In the genomic region with DNA sequence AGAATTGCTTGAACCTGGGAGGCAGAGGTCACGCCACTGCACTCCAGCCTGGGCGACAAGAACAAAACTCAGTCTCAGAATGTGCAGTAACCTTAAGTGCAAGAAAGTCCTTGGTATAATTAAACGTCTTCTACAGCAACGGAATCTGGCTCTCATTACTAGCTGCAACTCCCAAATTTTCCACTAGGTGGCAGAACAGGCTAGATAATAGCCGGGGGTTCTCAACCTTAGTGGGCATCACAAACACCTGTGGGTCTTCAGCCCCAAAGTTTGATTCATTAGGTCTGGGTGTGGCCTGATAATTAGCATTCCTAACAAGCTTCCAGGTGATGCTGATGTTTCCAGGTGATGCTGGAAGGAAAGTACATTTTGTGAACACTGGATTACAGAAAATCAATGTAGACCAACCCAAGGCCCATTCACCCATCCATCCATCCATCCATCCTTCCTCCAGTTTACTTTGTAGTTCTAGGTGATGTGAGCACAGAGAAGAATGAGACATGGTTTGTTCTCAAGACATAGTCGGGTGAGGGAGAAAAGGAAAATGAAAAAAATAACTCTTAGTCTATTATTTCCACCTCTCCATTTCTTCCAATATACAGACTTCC, we compare ENCODE assay signal across 8 cellular contexts. TPM values are rescaled to one million over a fixed set of nuclear protein-coding genes. Genes with fewer than 3 reads are reported as not detected.
DNase-seq lines count a peak whose midpoint lies in the region; ATAC-seq and TF ChIP-seq lines count a peak whose summit lies in the region.

No MANE protein-coding gene starts in this region.

- DNase-seq in NCI-H146 (lab: John Stamatoyannopoulos, UW) (peak; percentile 10), NCI-H146 treated with DMSO at 0.1 percent for 48 hours (lab: John Stamatoyannopoulos, UW; ENCODE audit: unreplicated experiment) (no peak), PC-9 (peak; percentile 48 to 61), fibroblast of pulmonary artery (ENCODE audit: low read depth) (peak; percentile 62), nucleus accumbens (lab: John Stamatoyannopoulos, UW) (peak in 42 of 56 donors; percentile 5 to 73 (median 26)), tibial nerve (ENCODE audit: low spot score in 2 of 2) (peak; percentile 44 to 95)
- peak; percentile 77 to 78 for DNase-seq in activated T-cell treated with anti-CD3 and anti-CD28 coated beads, Interleukin-2, amount 50 U/mL, for 48 hours

- H3K4me3 ChIP-seq in PC-9 (no peak overlapping the region), fibroblast of pulmonary artery (replicated peaks; ENCODE audit: low read depth, low read length) (no peak overlapping the region), tibial nerve (no peak overlapping the region)

- CTCF ChIA-PET in PC-9 (lab: Charles Lee), result interaction anchor here (0.6 to 1.4 kb wide), 7 partner anchors 11 to 416 kb away, joined by 3 to 12 read pairs (median 4); no protein-coding TSS in a partner anchor

- H3K27ac ChIP-seq in PC-9, result 0 out of 2 replicates have a peak overlapping the region, but pooled peaks have one; percentile 13
- peak overlapping the region in 1 of 4 donors; percentile 45 for H3K27ac ChIP-seq in tibial nerve

- TF ChIP-seq CTCF in PC-9 (conservative IDR thresholded peaks at IDR 0.05) (peak; percentile 96), fibroblast of pulmonary artery (IDR thresholded peaks at IDR 0.05; ENCODE audit: low read length, missing control alignments) (peak; percentile 87), tibial nerve (IDR thresholded peaks at IDR 0.05) (peak; percentile 84 to 90 (median 89))

- BruUV-seq in PC-9 (replicated peaks; lab: Mats Ljungman, UMichigan), result no TSS peak

- no peak for TF ChIP-seq POLR2A in tibial nerve (IDR thresholded peaks at IDR 0.05)

- H2AFZ ChIP-seq in PC-9, result no peak overlapping the region

- no peaks in the 10 kb centered on the region for H3K4me1 ChIP-seq in PC-9 (replicated peaks; ENCODE audit: insufficient read depth)
- H3K4me1 ChIP-seq in tibial nerve, result peaks cover 0 to 7% (median 0%) of the 10 kb centered on the region in 4 donors

- WGBS in tibial nerve, 2 donors, result 21% methylated on average over 6 of the region's 6 CpGs

- H3K79me2 ChIP-seq in PC-9 (ENCODE audit: low read depth), result no peaks in the 10 kb centered on the region

- H3F3A ChIP-seq in PC-9 (ENCODE audit: insufficient read depth, low read depth), result peaks cover 15% of the 10 kb centered on the region; the same call in 1 of the 2 replicates

- intact Hi-C loops in PC-9 (cut with micrococcal nuclease; ENCODE audit: unreplicated experiment), result loop anchor here (1.0 to 5.0 kb wide), 8 partner anchors 41 to 644 kb away; no protein-coding TSS in a partner anchor

- no peak overlapping the region for H3K4me2 ChIP-seq in PC-9

- no peaks in the 10 kb centered on the region for H3K9me2 ChIP-seq in PC-9 (ENCODE audit: insufficient read depth)

- POLR2A ChIA-PET in PC-9 (lab: Charles Lee; ENCODE audit: unreplicated experiment), result no interaction called here

- ATAC-seq in HG03432 (IDR thresholded peaks at IDR 0.05; ENCODE audit: unreplicated experiment), result peak; percentile 52

- 0 out of 2 replicates have a peak, but pooled peaks cover 5% of the 10 kb centered on the region for H3K36me3 ChIP-seq in PC-9 (ENCODE audit: low read depth)
- H3K36me3 ChIP-seq in tibial nerve, result peaks cover 0 to 13% (median 0%) of the 10 kb centered on the region in 3 donors

- H3K9me3 ChIP-seq in PC-9 (ENCODE audit: insufficient read depth, low read depth) (no peaks in the 10 kb centered on the region), tibial nerve (no peaks in the 10 kb centered on the region)

- no peaks in the 10 kb centered on the region for H4K20me1 ChIP-seq in PC-9 (ENCODE audit: insufficient read depth)

- no peaks in the 10 kb centered on the region for H3K27me3 ChIP-seq in PC-9 (ENCODE audit: insufficient read depth, low read depth)
- no peaks in the 10 kb centered on the region for H3K27me3 ChIP-seq in tibial nerve

- TF ChIP-seq EP300 in tibial nerve (IDR thresholded peaks at IDR 0.05), result peak in 1 of 2 donors; percentile 20

RNA-seq across cellular contexts. Expression of gene FBXW2, which starts 37.3 kb away (rescaled TPM):
- 69.6 and 77.7 TPM in 2 replicates for total RNA-seq in PC-9 (2021)
- total RNA-seq in tibial nerve, result 10 to 100 TPM; 33.9 to 56.6 (median 45.7) TPM

RNA-seq across cellular contexts. Expression of gene MEGF9, which starts 41.7 kb away (rescaled TPM):
- total RNA-seq in PC-9 (2021) (30.3 and 35.7 TPM in 2 replicates), tibial nerve (100 to 1,000 TPM in 1 of 4 donors, 10 to 100 TPM in 3; 62.1 to 113 (median 91.8) TPM)
